ENCODE assay signal across 9 cellular contexts in genomic region chrX:38166478-38167083, GRCh38. TPM values are rescaled to one million over a fixed set of nuclear protein-coding genes. Genes with fewer than 3 reads are reported as not detected.
A peak's percentile ranks its signal among the peaks of the same experiment; 100 is the strongest.
DNase-seq lines count a peak whose midpoint lies in the region; ATAC-seq, FAIRE-seq and TF ChIP-seq lines count a peak whose summit lies in the region.
"Had no signal": no experiment of that assay in that cellular context is flagged by ENCODE, and none has a peak within 500 bp of the region (broad histone marks: within the 10 kb centered on the region; RNA-seq: fewer than 3 reads in every experiment).

No MANE protein-coding gene starts in this region.

- no peaks in the 10 kb centered on the region for H3K9me3 Mint-ChIP-seq in stimulated activated naive B cell treated with anti-CD40 and anti-IgM and Interleukin-4, amounts not matched to agents 10 μg/mL and 1 μg/mL and 100 μg/mL, for 72 hours
- H3K9me3 Mint-ChIP-seq: dendritic cell treated with granulocyte-macrophage colony-stimulating factor and Interleukin-4, amounts not matched to agents 40 ng/mL and 50 ng/mL, for 4 days had no signal

- DNase-seq in A172 (ENCODE audit: low spot score) (peak; percentile 31), DND-41 (no peak), NCI-H345 (lab: John Stamatoyannopoulos, UW) (peak; percentile 35), dermis blood vessel endothelial cell (peak; percentile 47), pancreas (peak in 1 of 6 donors; percentile 12)
- DNase-seq in stimulated activated naive B cell treated with anti-CD40 and anti-IgM and Interleukin-4, amounts not matched to agents 10 μg/mL and 1 μg/mL and 100 μg/mL, for 72 hours, result no peak

- H4K20me1 ChIP-seq in DND-41 (ENCODE audit: insufficient read depth, low read length), result no peaks in the 10 kb centered on the region

- no peak overlapping the region for H3K27ac Mint-ChIP-seq in stimulated activated naive B cell treated with anti-CD40 and anti-IgM and Interleukin-4, amounts not matched to agents 10 μg/mL and 1 μg/mL and 100 μg/mL, for 72 hours
- H3K27ac Mint-ChIP-seq: dendritic cell treated with granulocyte-macrophage colony-stimulating factor and Interleukin-4, amounts not matched to agents 40 ng/mL and 50 ng/mL, for 4 days had no signal

- peaks cover 0 to 21% of the 10 kb centered on the region in 2 donors for H3K27me3 Mint-ChIP-seq in stimulated activated naive B cell treated with anti-CD40 and anti-IgM and Interleukin-4, amounts not matched to agents 10 μg/mL and 1 μg/mL and 100 μg/mL, for 72 hours
- H3K27me3 Mint-ChIP-seq: dendritic cell treated with granulocyte-macrophage colony-stimulating factor and Interleukin-4, amounts not matched to agents 40 ng/mL and 50 ng/mL, for 4 days had no signal

- intact Hi-C loops in pancreas (cut with DNase I), result loop anchor here in 1 of 3 donors (5.0 kb wide), 1 partner anchor 239 kb away; no protein-coding TSS in a partner anchor

- no peak overlapping the region for H3K27ac ChIP-seq in DND-41 (ENCODE audit: low read length)
- H3K27ac ChIP-seq in pancreas, result no peak overlapping the region

- H3K9me3 ChIP-seq in DND-41 (ENCODE audit: insufficient read depth, low read length, severe bottlenecking) (no peaks in the 10 kb centered on the region), pancreas (no peaks in the 10 kb centered on the region)

- H3K4me1 Mint-ChIP-seq in stimulated activated naive B cell treated with anti-CD40 and anti-IgM and Interleukin-4, amounts not matched to agents 10 μg/mL and 1 μg/mL and 100 μg/mL, for 72 hours, result no peaks in the 10 kb centered on the region

- H3K4me2 ChIP-seq in DND-41 (ENCODE audit: insufficient read depth, low read length), result no peak overlapping the region

- no peaks in the 10 kb centered on the region for H3K36me3 Mint-ChIP-seq in stimulated activated naive B cell treated with anti-CD40 and anti-IgM and Interleukin-4, amounts not matched to agents 10 μg/mL and 1 μg/mL and 100 μg/mL, for 72 hours

- no peaks in the 10 kb centered on the region for H3K27me3 ChIP-seq in DND-41 (ENCODE audit: insufficient read depth, low read length, poor library complexity)
- H3K27me3 ChIP-seq in pancreas, result no peaks in the 10 kb centered on the region

- peak; percentile 67 for TF ChIP-seq CTCF in DND-41 (IDR thresholded peaks at IDR 0.05; ENCODE audit: borderline replicate concordance, extremely low read depth, low read length, poor library complexity, severe bottlenecking)
- peak; percentile 33 to 71 (median 62) for TF ChIP-seq CTCF in pancreas (IDR thresholded peaks at IDR 0.05)

- H3K36me3 ChIP-seq in DND-41 (ENCODE audit: insufficient read depth, low read length) (no peaks in the 10 kb centered on the region), pancreas (no peaks in the 10 kb centered on the region)

- H3K4me1 ChIP-seq in DND-41 (ENCODE audit: insufficient read depth, low read length), result no peaks in the 10 kb centered on the region
- no peaks in the 10 kb centered on the region for H3K4me1 ChIP-seq in pancreas

- peak; percentile 98 for FAIRE-seq in pancreas (lab: Jason Lieb, UNC)

- 42 to 48% methylated on average over 2 of the region's 2 CpGs for WGBS in pancreas, 2 donors

- H2AFZ ChIP-seq in DND-41 (ENCODE audit: low read depth, low read length), result no peak overlapping the region

- ATAC-seq in DND-41 (ENCODE audit: insufficient read depth, low read depth), result no peak
- peak in 1 of 4 donors; percentile 47 for ATAC-seq in pancreas
- no peak for ATAC-seq in stimulated activated naive B cell treated with anti-CD40 and anti-IgM and Interleukin-4, amounts not matched to agents 10 μg/mL and 1 μg/mL and 100 μg/mL, for 72 hours (replicated peaks)
- no peak for ATAC-seq in GM21825 (IDR thresholded peaks at IDR 0.05; ENCODE audit: unreplicated experiment)
- ATAC-seq in HG02852 (IDR thresholded peaks at IDR 0.05; ENCODE audit: unreplicated experiment), result no peak

- no peak overlapping the region for H3K4me3 Mint-ChIP-seq in stimulated activated naive B cell treated with anti-CD40 and anti-IgM and Interleukin-4, amounts not matched to agents 10 μg/mL and 1 μg/mL and 100 μg/mL, for 72 hours
- H3K4me3 Mint-ChIP-seq: dendritic cell treated with granulocyte-macrophage colony-stimulating factor and Interleukin-4, amounts not matched to agents 40 ng/mL and 50 ng/mL, for 4 days had no signal

- H3K4me3 ChIP-seq in DND-41 (ENCODE audit: low read depth in 1 of 2, low read length in 2 of 2) (no peak overlapping the region), pancreas (no peak overlapping the region)

- no peaks in the 10 kb centered on the region for H3K79me2 ChIP-seq in DND-41 (ENCODE audit: insufficient read depth, low read length)

- H3K9ac ChIP-seq in DND-41 (ENCODE audit: low read depth, low read length), result no peak overlapping the region

RNA-seq across cellular contexts. Expression of gene SRPX, which starts 54.1 kb away (rescaled TPM):
- 63.8 and 71.2 TPM in 2 replicates for total RNA-seq in A172 (2014; rRNA removed; shearing (Covaris generic))
- total RNA-seq in dermis blood vessel endothelial cell (104 and 123 TPM in 2 replicates), pancreas (10 to 100 TPM in 3 of 6 donors, 1 to 10 TPM in 3; 2.3 to 23.6 (median 10.0) TPM)
- polyA plus RNA-seq in pancreas, result 10 to 100 TPM; 12.8 to 16.9 TPM

Comparison
In these comparisons a context has a peak if more than half of its experiments do, and no peak if none do; other contexts are left out.
1. DNase-seq: peak in A172 (single experiment), NCI-H345 (single experiment) and dermis blood vessel endothelial cell (single experiment); none in DND-41 (single experiment) and stimulated activated naive B cell treated with anti-CD40 and anti-IgM and Interleukin-4, amounts not matched to agents 10 μg/mL and 1 μg/mL and 100 μg/mL, for 72 hours (single experiment).